ENCODE assay signal across 22 cellular contexts in the genomic region with DNA sequence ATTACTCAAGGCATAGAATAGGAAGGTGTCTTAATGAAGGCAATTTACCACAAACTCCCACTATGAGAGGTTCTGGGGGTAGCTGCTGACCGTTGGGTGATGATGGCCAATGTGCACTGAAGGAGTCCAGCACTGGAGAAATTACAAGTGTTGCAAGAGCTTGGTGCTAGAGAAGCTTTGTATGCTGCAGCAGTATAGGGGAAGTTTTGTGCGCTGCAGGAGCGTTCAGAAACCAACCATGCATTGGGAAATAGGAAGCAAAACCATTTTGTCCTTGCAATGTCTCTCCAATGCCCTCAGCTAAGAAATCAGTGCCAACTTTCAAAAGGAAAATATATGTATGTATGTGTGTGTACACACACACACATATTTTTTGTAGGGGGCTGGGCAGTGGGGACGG.
"Had no signal": no experiment of that assay in that cellular context is flagged by ENCODE, and none has a peak within 500 bp of the region (broad histone marks: within the 10 kb centered on the region; RNA-seq: fewer than 3 reads in every experiment).

No MANE protein-coding gene starts in this region.

- H3K4me1 ChIP-seq: colonic mucosa, foreskin keratinocyte, psoas muscle, stomach had no signal

- H3K27ac ChIP-seq: colonic mucosa, epithelial cell of prostate, foreskin keratinocyte, hepatocyte, psoas muscle, stomach had no signal

- DNase-seq: activated B cell treated with CpG ODN at 0.5 μM for 24 hours; activated CD4-positive, alpha-beta T cell treated with anti-CD3 and anti-CD28 coated beads, Interleukin-2, amount 10 ng/mL, durations not matched to agents 24 days and 14 days; activated CD8-positive, alpha-beta T cell treated with anti-CD3 and anti-CD28 coated beads for 36 hours; activated naive CD4-positive, alpha-beta T cell treated with anti-CD3 and anti-CD28 coated beads, Interleukin-2, amount 10 ng/mL, durations not matched to agents 7 days and 5 days; activated naive CD8-positive, alpha-beta T cell treated with anti-CD3 and anti-CD28 coated beads, Interleukin-2, amount 50 U/mL, for 24 hours; activated T-cell treated with anti-CD3 and anti-CD28 coated beads, Interleukin-2, amount 50 U/mL, for 24 hours; colonic mucosa; endodermal cell; foreskin keratinocyte; left cardiac atrium; midbrain; psoas muscle; right cardiac atrium; small intestine; stimulated activated CD4-positive, alpha-beta T cell treated with anti-CD3 and anti-CD28 coated beads, Interleukin-15, amount 100 ng/mL, for 24 hours; stimulated activated CD4-positive, alpha-beta T cell treated with anti-CD3 and anti-CD28 coated beads, Interleukin-4, amount 100 ng/mL, for 24 hours; stomach; trophoblast cell had no signal

- H3K27me3 ChIP-seq: colonic mucosa, foreskin keratinocyte, hepatocyte, stomach had no signal

- ATAC-seq: activated CD8-positive, alpha-beta T cell treated with anti-CD3 and anti-CD28 coated beads for 36 hours; activated naive CD8-positive, alpha-beta T cell treated with anti-CD3 and anti-CD28 coated beads, Interleukin-2, amount 50 U/mL, for 24 hours; foreskin keratinocyte; left cardiac atrium; psoas muscle; right cardiac atrium; stimulated activated effector memory CD8-positive, alpha-beta T cell treated with anti-CD3 and anti-CD28 coated beads, Interleukin-12 subunit alpha, Interleukin-12 subunit beta, amount 100 ng/mL, for 72 hours had no signal

- H3K9me3 ChIP-seq: colonic mucosa, psoas muscle, stomach had no signal

- H3K36me3 ChIP-seq: colonic mucosa, stomach had no signal

- H3K4me3 ChIP-seq: colonic mucosa, hepatocyte, lung, psoas muscle, stomach had no signal
